ENCODE assay signal across 11 cellular contexts in genomic region chr10:4812952-4813351, GRCh38. TPM values are rescaled to one million over a fixed set of nuclear protein-coding genes. Genes with fewer than 3 reads are reported as not detected.
DNase-seq lines count a peak whose midpoint lies in the region; ATAC-seq lines count a peak whose summit lies in the region.
"Had no signal": no experiment of that assay in that cellular context is flagged by ENCODE, and none has a peak within 500 bp of the region (broad histone marks: within the 10 kb centered on the region; RNA-seq: fewer than 3 reads in every experiment).

No MANE protein-coding gene starts in this region.

- no peaks in the 10 kb centered on the region for H3K9me3 Mint-ChIP-seq in activated CD4-positive, alpha-beta T cell treated with anti-CD3 and anti-CD28 coated beads for 36 hours (ENCODE audit: low read depth)
- no peaks in the 10 kb centered on the region for H3K9me3 Mint-ChIP-seq in activated CD4-positive, alpha-beta T cell treated with anti-CD3 and anti-CD28 coated beads, Interleukin-2, amount 10 ng/mL, durations not matched to agents 7 days and 5 days

- DNase-seq in activated CD4-positive, alpha-beta T cell treated with anti-CD3 and anti-CD28 coated beads for 36 hours = peak; percentile 13
- DNase-seq in activated CD4-positive, alpha-beta T cell treated with anti-CD3 and anti-CD28 coated beads, Interleukin-2, amount 10 ng/mL, durations not matched to agents 7 days and 5 days = no peak
- peak; percentile 75 for DNase-seq in SK-MEL-5 (ENCODE audit: low read depth, low spot score)
- DNase-seq in fibroblast of peridontal ligament (ENCODE audit: extremely low read depth) = peak; percentile 50
- peak; percentile 53 for DNase-seq in smooth muscle cell of the brain vasculature (ENCODE audit: low read depth, low spot score)
- DNase-seq in foreskin melanocyte = no peak
- DNase-seq in middle frontal gyrus (ENCODE audit: extremely low spot score, low spot score) = no peak
- no peak for DNase-seq in NCI-H2029 treated with DMSO at 0.1 percent for 48 hours (lab: John Stamatoyannopoulos, UW)
- DNase-seq: NCI-H2107, nucleus accumbens, T-helper 1 cell had no signal

- ATAC-seq in activated CD4-positive, alpha-beta T cell treated with anti-CD3 and anti-CD28 coated beads for 36 hours = no peak

- H3K4me1 Mint-ChIP-seq in activated CD4-positive, alpha-beta T cell treated with anti-CD3 and anti-CD28 coated beads for 36 hours = no peaks in the 10 kb centered on the region
- no peaks in the 10 kb centered on the region for H3K4me1 Mint-ChIP-seq in activated CD4-positive, alpha-beta T cell treated with anti-CD3 and anti-CD28 coated beads, Interleukin-2, amount 10 ng/mL, durations not matched to agents 7 days and 5 days

- no peaks in the 10 kb centered on the region for H3K36me3 Mint-ChIP-seq in activated CD4-positive, alpha-beta T cell treated with anti-CD3 and anti-CD28 coated beads for 36 hours (ENCODE audit: low read depth)
- H3K36me3 Mint-ChIP-seq in activated CD4-positive, alpha-beta T cell treated with anti-CD3 and anti-CD28 coated beads, Interleukin-2, amount 10 ng/mL, durations not matched to agents 7 days and 5 days (ENCODE audit: low read depth) = no peaks in the 10 kb centered on the region

- peaks cover 6% of the 10 kb centered on the region for H3K27me3 Mint-ChIP-seq in activated CD4-positive, alpha-beta T cell treated with anti-CD3 and anti-CD28 coated beads for 36 hours
- peaks cover 7% of the 10 kb centered on the region for H3K27me3 Mint-ChIP-seq in activated CD4-positive, alpha-beta T cell treated with anti-CD3 and anti-CD28 coated beads, Interleukin-2, amount 10 ng/mL, durations not matched to agents 7 days and 5 days

- POLR2A ChIA-PET in activated CD4-positive, alpha-beta T cell treated with anti-CD3 and anti-CD28 coated beads for 36 hours (lab: Charles Lee) = no interaction called here
- POLR2A ChIA-PET in activated CD4-positive, alpha-beta T cell treated with anti-CD3 and anti-CD28 coated beads, Interleukin-2, amount 10 ng/mL, durations not matched to agents 7 days and 5 days (lab: Charles Lee) = no interaction called here

- intact Hi-C loops in activated CD4-positive, alpha-beta T cell treated with anti-CD3 and anti-CD28 coated beads for 36 hours (cut with DNase I, micrococcal nuclease) = loop anchor here in 1 of 2 experiments (10.0 kb wide), 1 partner anchor 472 kb away; no protein-coding TSS in a partner anchor

- H3K27ac Mint-ChIP-seq in activated CD4-positive, alpha-beta T cell treated with anti-CD3 and anti-CD28 coated beads for 36 hours = no peak overlapping the region
- no peak overlapping the region for H3K27ac Mint-ChIP-seq in activated CD4-positive, alpha-beta T cell treated with anti-CD3 and anti-CD28 coated beads, Interleukin-2, amount 10 ng/mL, durations not matched to agents 7 days and 5 days

- in situ Hi-C loops in SK-MEL-5 (cut with HindIII; ENCODE audit: low pct_unique_long_range_greater_than_20kb, low sequenced_read_pairs) = no loop called here

- no peak overlapping the region for H3K4me3 Mint-ChIP-seq in activated CD4-positive, alpha-beta T cell treated with anti-CD3 and anti-CD28 coated beads for 36 hours
- no peak overlapping the region for H3K4me3 Mint-ChIP-seq in activated CD4-positive, alpha-beta T cell treated with anti-CD3 and anti-CD28 coated beads, Interleukin-2, amount 10 ng/mL, durations not matched to agents 7 days and 5 days

- CTCF ChIA-PET in activated CD4-positive, alpha-beta T cell treated with anti-CD3 and anti-CD28 coated beads for 36 hours (lab: Charles Lee) = interaction anchor here (0.9 to 4.2 kb wide), 6 partner anchors 13 to 37 kb away, joined by 3 to 46 read pairs (median 5); partner anchors contain the start of gene AKR1E2
- CTCF ChIA-PET in activated CD4-positive, alpha-beta T cell treated with anti-CD3 and anti-CD28 coated beads, Interleukin-2, amount 10 ng/mL, durations not matched to agents 7 days and 5 days (lab: Charles Lee) = interaction anchor here (0.7 kb wide), 1 partner anchor 129 kb away, joined by 3 read pairs; no protein-coding TSS in a partner anchor

RNA-seq across cellular contexts. Expression of gene AKR1E2, which starts 13.1 kb away (rescaled TPM):
- total RNA-seq in activated CD4-positive, alpha-beta T cell treated with anti-CD3 and anti-CD28 coated beads for 36 hours = 10 to 100 TPM in 1 of 2 experiments, 1 to 10 TPM in 1; 9.8 to 13.4 TPM
- 10 to 100 TPM; 11.2 to 13.8 TPM for total RNA-seq in activated CD4-positive, alpha-beta T cell treated with anti-CD3 and anti-CD28 coated beads, Interleukin-2, amount 10 ng/mL, durations not matched to agents 7 days and 5 days
- total RNA-seq in SK-MEL-5 (2014; rRNA removed; shearing (Covaris generic)) = 7.1 and 8.1 TPM in 2 replicates
- polyA plus RNA-seq in SK-MEL-5 (2015; cell fraction: cytosol; rRNA removed) = 4.0 and 5.2 TPM in 2 replicates
- polyA plus RNA-seq in SK-MEL-5 (2015; cell fraction: nucleus; rRNA removed) = 14.9 and 26.9 TPM in 2 replicates

Comparison
In these comparisons a context has a peak if more than half of its experiments do, and no peak if none do; other contexts are left out.
1. DNase-seq: peak in activated CD4-positive, alpha-beta T cell treated with anti-CD3 and anti-CD28 coated beads for 36 hours (single experiment), SK-MEL-5 (single experiment), fibroblast of peridontal ligament (single experiment) and smooth muscle cell of the brain vasculature (single experiment); none in activated CD4-positive, alpha-beta T cell treated with anti-CD3 and anti-CD28 coated beads, Interleukin-2, amount 10 ng/mL, durations not matched to agents 7 days and 5 days (single experiment), foreskin melanocyte (single experiment), middle frontal gyrus (single experiment) and NCI-H2029 treated with DMSO at 0.1 percent for 48 hours (single experiment).